ENCODE assay signal across 18 cellular contexts in the genomic region with DNA sequence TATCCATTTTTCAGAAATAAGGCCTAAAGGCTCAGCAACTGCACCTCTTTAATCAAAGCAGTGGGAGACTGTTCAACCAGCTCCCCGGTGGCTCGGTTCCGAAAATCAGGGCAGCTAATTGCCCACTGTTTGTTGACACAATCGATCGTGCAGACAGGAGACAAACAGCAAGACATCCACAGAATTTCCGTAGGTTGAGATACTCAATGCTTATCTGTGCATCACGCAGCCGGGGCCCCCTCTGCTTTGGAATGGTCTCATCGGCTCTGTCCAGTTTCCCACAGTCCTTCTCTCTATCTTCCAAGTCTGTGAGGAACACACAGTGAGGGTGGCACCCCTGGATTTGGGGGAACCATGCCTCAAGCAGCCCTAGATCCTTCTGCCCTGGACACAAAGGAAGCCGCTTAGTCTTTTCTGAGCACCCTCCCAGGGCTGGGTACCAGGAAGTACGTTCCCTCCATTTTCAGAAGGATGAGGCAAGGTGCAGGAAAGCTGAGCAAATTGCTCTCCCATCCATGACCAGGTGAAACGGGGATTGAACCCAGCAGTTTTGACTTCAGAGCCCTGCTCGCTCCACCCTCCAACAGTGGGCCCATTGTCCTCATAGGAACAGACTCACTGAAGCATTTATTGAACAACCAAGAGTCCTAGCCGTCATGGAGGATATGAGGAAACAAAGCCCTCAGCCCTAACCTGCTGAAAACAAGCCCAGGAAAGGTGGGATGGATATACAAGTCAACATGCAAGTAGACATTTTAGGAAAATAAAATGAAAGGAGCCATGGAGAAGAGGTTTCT.
"Had no signal": no experiment of that assay in that cellular context is flagged by ENCODE, and none has a peak within 500 bp of the region (broad histone marks: within the 10 kb centered on the region; RNA-seq: fewer than 3 reads in every experiment).

No MANE protein-coding gene starts in this region.

- H3K27me3 ChIP-seq: body of pancreas had no signal

- H3K4me1 ChIP-seq: body of pancreas had no signal

- H3K9me3 Mint-ChIP-seq: activated CD4-positive, alpha-beta memory T cell treated with anti-CD3 and anti-CD28 coated beads, Interleukin-2, amount 10 ng/mL, durations not matched to agents 7 days and 5 days; activated T-helper 17 cell treated with anti-CD3 and anti-CD28 coated beads, Interleukin-2, amount 50 U/mL, for 72 hours; natural killer cell treated with Interleukin-12 subunit alpha and Interleukin-12 subunit beta and Interleukin-15 and Interleukin-18, amount 100 ng/mL, for 72 hours had no signal

- H3K4me3 ChIP-seq: body of pancreas, dorsolateral prefrontal cortex, hepatocyte, lung, tibial nerve had no signal

- H3K27me3 Mint-ChIP-seq: activated CD4-positive, alpha-beta memory T cell treated with anti-CD3 and anti-CD28 coated beads, Interleukin-2, amount 10 ng/mL, durations not matched to agents 7 days and 5 days had no signal

- H3K27ac ChIP-seq: body of pancreas, dorsolateral prefrontal cortex, hepatocyte had no signal

- H3K36me3 ChIP-seq: tibial nerve had no signal

- DNase-seq: activated CD4-positive, alpha-beta memory T cell treated with anti-CD3 and anti-CD28 coated beads, Interleukin-2, amount 10 ng/mL, durations not matched to agents 7 days and 5 days; activated CD4-positive, alpha-beta T cell treated with anti-CD3 and anti-CD28 coated beads for 48 hours; activated CD4-positive, CD25-positive, alpha-beta regulatory T cell; activated CD8-positive, alpha-beta memory T cell treated with anti-CD3 and anti-CD28 coated beads, Interleukin-2, amount 10 ng/mL, durations not matched to agents 7 days and 5 days; activated naive CD4-positive, alpha-beta T cell; activated T-cell treated with anti-CD3 and anti-CD28 coated beads, Interleukin-2, amount 50 U/mL, for 1 hour; body of pancreas; dorsolateral prefrontal cortex; foreskin fibroblast; left colon; nucleus accumbens; posterior cingulate gyrus; stimulated activated naive CD8-positive, alpha-beta T cell treated with anti-CD3 and anti-CD28 coated beads, Interleukin-15, Interleukin-2, amounts not matched to agents 100 U/mL and 50 U/mL, for 24 hours had no signal

- ATAC-seq: activated CD8-positive, alpha-beta memory T cell treated with anti-CD3 and anti-CD28 coated beads, Interleukin-2, amount 10 ng/mL, durations not matched to agents 7 days and 5 days; activated T-helper 17 cell treated with anti-CD3 and anti-CD28 coated beads, Interleukin-2, amount 50 U/mL, for 72 hours; body of pancreas; left colon; natural killer cell treated with Interleukin-12 subunit alpha and Interleukin-12 subunit beta and Interleukin-15 and Interleukin-18, amount 100 ng/mL, for 72 hours; stimulated activated naive CD8-positive, alpha-beta T cell treated with anti-CD3 and anti-CD28 coated beads, Interleukin-15, Interleukin-2, amounts not matched to agents 100 U/mL and 50 U/mL, for 24 hours had no signal

- H3K4me3 Mint-ChIP-seq: activated CD4-positive, alpha-beta memory T cell treated with anti-CD3 and anti-CD28 coated beads, Interleukin-2, amount 10 ng/mL, durations not matched to agents 7 days and 5 days; activated CD8-positive, alpha-beta memory T cell treated with anti-CD3 and anti-CD28 coated beads, Interleukin-2, amount 10 ng/mL, durations not matched to agents 7 days and 5 days; activated T-helper 17 cell treated with anti-CD3 and anti-CD28 coated beads, Interleukin-2, amount 50 U/mL, for 72 hours; natural killer cell treated with Interleukin-12 subunit alpha and Interleukin-12 subunit beta and Interleukin-15 and Interleukin-18, amount 100 ng/mL, for 72 hours had no signal

- H3K4me1 Mint-ChIP-seq: activated T-helper 17 cell treated with anti-CD3 and anti-CD28 coated beads, Interleukin-2, amount 50 U/mL, for 72 hours had no signal

- H3K9me3 ChIP-seq: body of pancreas, tibial nerve had no signal

- H3K27ac Mint-ChIP-seq: activated CD4-positive, alpha-beta memory T cell treated with anti-CD3 and anti-CD28 coated beads, Interleukin-2, amount 10 ng/mL, durations not matched to agents 7 days and 5 days; activated CD8-positive, alpha-beta memory T cell treated with anti-CD3 and anti-CD28 coated beads, Interleukin-2, amount 10 ng/mL, durations not matched to agents 7 days and 5 days; activated T-helper 17 cell treated with anti-CD3 and anti-CD28 coated beads, Interleukin-2, amount 50 U/mL, for 72 hours; natural killer cell treated with Interleukin-12 subunit alpha and Interleukin-12 subunit beta and Interleukin-15 and Interleukin-18, amount 100 ng/mL, for 72 hours had no signal

- H3K36me3 Mint-ChIP-seq: natural killer cell treated with Interleukin-12 subunit alpha and Interleukin-12 subunit beta and Interleukin-15 and Interleukin-18, amount 100 ng/mL, for 72 hours had no signal
